ENCODE assay signal across 1 cellular context in the genomic region with DNA sequence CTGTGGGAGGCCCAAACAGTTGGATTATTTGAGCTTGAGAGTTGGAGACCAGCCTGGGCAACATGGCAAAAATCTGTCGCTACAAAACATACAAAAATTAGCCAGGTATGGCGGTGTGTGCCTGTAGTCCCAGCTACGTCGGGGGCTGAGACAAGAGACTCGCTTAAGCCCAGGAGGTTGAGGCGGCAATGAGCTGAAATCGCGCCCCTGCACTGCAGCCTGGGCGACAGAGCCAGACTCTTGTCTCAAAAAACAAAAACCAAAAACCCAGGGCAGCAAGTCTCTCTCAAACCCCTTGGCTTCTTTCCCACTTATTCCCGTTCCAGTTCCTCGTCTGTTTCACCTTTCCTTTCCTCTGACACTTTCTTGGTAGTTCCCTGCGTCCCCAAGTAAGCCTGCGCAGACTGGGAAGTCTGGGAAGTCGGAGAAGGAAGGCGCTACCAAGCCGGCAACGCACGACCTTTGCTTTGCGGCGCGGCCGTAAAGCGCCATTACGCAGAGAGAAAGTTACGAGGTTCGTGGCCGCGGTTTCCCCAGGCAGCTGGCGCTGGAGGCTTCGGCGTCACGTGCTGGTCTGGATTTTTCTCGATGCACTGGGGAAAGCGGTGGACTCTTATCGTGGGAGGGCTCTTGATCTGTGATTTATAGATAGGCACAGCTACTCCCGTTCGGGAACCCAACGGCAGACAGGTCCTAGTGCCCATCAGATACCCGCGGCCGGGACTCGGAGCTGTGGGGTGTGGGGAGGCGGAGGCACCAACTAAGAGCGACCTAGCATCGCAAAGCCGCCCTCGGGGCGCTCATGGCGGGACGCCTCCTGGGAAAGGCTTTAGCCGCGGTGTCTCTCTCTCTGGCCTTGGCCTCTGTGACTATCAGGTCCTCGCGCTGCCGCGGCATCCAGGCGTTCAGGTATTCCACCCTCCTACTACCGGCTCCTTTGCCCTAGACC.
TF ChIP-seq lines count a peak whose summit lies in the region.

A gene with protein sequence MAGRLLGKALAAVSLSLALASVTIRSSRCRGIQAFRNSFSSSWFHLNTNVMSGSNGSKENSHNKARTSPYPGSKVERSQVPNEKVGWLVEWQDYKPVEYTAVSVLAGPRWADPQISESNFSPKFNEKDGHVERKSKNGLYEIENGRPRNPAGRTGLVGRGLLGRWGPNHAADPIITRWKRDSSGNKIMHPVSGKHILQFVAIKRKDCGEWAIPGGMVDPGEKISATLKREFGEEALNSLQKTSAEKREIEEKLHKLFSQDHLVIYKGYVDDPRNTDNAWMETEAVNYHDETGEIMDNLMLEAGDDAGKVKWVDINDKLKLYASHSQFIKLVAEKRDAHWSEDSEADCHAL (plus strand): TSS at position 470 of the 949 bp plus-strand sequence. CDS start 333 bp downstream, at position 803.

TF ChIP-seq in HCT116, 20 proteins besides CTCF, POLR2A, EP300 and RAD21 (continued from another document):
- TF ChIP-seq, protein P1, sequence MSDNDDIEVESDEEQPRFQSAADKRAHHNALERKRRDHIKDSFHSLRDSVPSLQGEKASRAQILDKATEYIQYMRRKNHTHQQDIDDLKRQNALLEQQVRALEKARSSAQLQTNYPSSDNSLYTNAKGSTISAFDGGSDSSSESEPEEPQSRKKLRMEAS (IDR thresholded peaks at IDR 0.05) = peak; percentile 98
- TF ChIP-seq YY1 (IDR thresholded peaks at IDR 0.05; ENCODE audit: extremely low read depth, insufficient replicate concordance, low read depth, low read length) (peak; percentile 56), EZH2 (IDR thresholded peaks at IDR 0.05) (no peak), CBX3 (IDR thresholded peaks at IDR 0.05; ENCODE audit: low read depth) (peak; percentile 98), ZFX (IDR thresholded peaks at IDR 0.05) (peak; percentile 88), JUND (IDR thresholded peaks at IDR 0.05) (no peak), SP1 (IDR thresholded peaks at IDR 0.05; ENCODE audit: low read depth) (peak; percentile 80), EZH2phosphoT487 (IDR thresholded peaks at IDR 0.05; ENCODE audit: borderline replicate concordance) (no peak), ZNF274 (IDR thresholded peaks at IDR 0.05; ENCODE audit: low read depth, low read length) (no peak), CEBPB (IDR thresholded peaks at IDR 0.05; ENCODE audit: low read depth) (no peak), SRF (IDR thresholded peaks at IDR 0.05; ENCODE audit: low read depth) (no peak), FOSL1 (IDR thresholded peaks at IDR 0.05; ENCODE audit: low read depth) (peak; percentile 72), SIN3A (IDR thresholded peaks at IDR 0.05; ENCODE audit: low read depth) (peak; percentile 83)
- TF ChIP-seq, protein P2, sequence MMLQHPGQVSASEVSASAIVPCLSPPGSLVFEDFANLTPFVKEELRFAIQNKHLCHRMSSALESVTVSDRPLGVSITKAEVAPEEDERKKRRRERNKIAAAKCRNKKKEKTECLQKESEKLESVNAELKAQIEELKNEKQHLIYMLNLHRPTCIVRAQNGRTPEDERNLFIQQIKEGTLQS (IDR thresholded peaks at IDR 0.05) = no peak
- TF ChIP-seq, protein P3, sequence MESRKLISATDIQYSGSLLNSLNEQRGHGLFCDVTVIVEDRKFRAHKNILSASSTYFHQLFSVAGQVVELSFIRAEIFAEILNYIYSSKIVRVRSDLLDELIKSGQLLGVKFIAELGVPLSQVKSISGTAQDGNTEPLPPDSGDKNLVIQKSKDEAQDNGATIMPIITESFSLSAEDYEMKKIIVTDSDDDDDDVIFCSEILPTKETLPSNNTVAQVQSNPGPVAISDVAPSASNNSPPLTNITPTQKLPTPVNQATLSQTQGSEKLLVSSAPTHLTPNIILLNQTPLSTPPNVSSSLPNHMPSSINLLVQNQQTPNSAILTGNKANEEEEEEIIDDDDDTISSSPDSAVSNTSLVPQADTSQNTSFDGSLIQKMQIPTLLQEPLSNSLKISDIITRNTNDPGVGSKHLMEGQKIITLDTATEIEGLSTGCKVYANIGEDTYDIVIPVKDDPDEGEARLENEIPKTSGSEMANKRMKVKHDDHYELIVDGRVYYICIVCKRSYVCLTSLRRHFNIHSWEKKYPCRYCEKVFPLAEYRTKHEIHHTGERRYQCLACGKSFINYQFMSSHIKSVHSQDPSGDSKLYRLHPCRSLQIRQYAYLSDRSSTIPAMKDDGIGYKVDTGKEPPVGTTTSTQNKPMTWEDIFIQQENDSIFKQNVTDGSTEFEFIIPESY (IDR thresholded peaks at IDR 0.05; ENCODE audit: extremely low read depth, insufficient replicate concordance, low read length) = peak; percentile 69
